In genomic region chr15:80929225-80929624, GRCh38 we compare ENCODE assay signal across 24 cellular contexts.
DNase-seq lines count a peak whose midpoint lies in the region; ATAC-seq, FAIRE-seq and TF ChIP-seq lines count a peak whose summit lies in the region.
"Had no signal": no experiment of that assay in that cellular context is flagged by ENCODE, and none has a peak within 500 bp of the region (broad histone marks: within the 10 kb centered on the region; RNA-seq: fewer than 3 reads in every experiment).

No MANE protein-coding gene starts in this region.

- H3K27ac ChIP-seq in mesenchymal stem cell (ENCODE audit: low read length, poor library complexity, severe bottlenecking) = no peak overlapping the region
- H3K27ac ChIP-seq in upper lobe of right lung = no peak overlapping the region
- H3K27ac ChIP-seq: BLaER1, heart left ventricle, PC-9 had no signal

- no peak for ATAC-seq in upper lobe of right lung
- ATAC-seq: activated CD8-positive, alpha-beta memory T cell treated with anti-CD3 and anti-CD28 coated beads, Interleukin-2, amount 10 ng/mL, durations not matched to agents 7 days and 5 days; heart left ventricle; left cardiac atrium had no signal

- no peaks in the 10 kb centered on the region for H3K36me3 Mint-ChIP-seq in Caco-2 (ENCODE audit: insufficient read depth, unreplicated experiment)
- H3K36me3 Mint-ChIP-seq: activated CD8-positive, alpha-beta memory T cell treated with anti-CD3 and anti-CD28 coated beads, Interleukin-2, amount 10 ng/mL, durations not matched to agents 7 days and 5 days; naive B cell had no signal

- H4K8ac ChIP-seq in mesenchymal stem cell (ENCODE audit: low read length) = no peak overlapping the region

- no peak overlapping the region for H3K9ac ChIP-seq in mesenchymal stem cell (ENCODE audit: low read length)
- H3K9ac ChIP-seq: BLaER1 had no signal

- H3K9me3 Mint-ChIP-seq in Caco-2 (ENCODE audit: unreplicated experiment) = no peaks in the 10 kb centered on the region

- DNase-seq in AG20443 (ENCODE audit: low spot score) = peak; percentile 88
- peak; percentile 63 for DNase-seq in HTR-8/SVneo (ENCODE audit: insufficient read length, low spot score)
- peak; percentile 78 for DNase-seq in astrocyte of the hippocampus (ENCODE audit: low read depth, low spot score)
- DNase-seq in mesenchymal stem cell = peak; percentile 63
- no peak for DNase-seq in activated effector memory CD4-positive, alpha-beta T cell treated with Interleukin-2 at 50 U/mL for 16 hours
- no peak for DNase-seq in upper lobe of right lung
- DNase-seq in Caco-2 = no peak
- no peak for DNase-seq in NCI-H748 (lab: John Stamatoyannopoulos, UW; ENCODE audit: unreplicated experiment)
- DNase-seq: activated CD4-positive, CD25-positive, alpha-beta regulatory T cell; activated CD8-positive, alpha-beta memory T cell treated with anti-CD3 and anti-CD28 coated beads, Interleukin-2, amount 10 ng/mL, durations not matched to agents 7 days and 5 days; activated naive CD4-positive, alpha-beta T cell treated with anti-CD3 and anti-CD28 coated beads, Interleukin-2, amount 50 U/mL, for 16 hours; central memory CD4-positive, alpha-beta T cell; DMS79; heart left ventricle; KBM-7; left cardiac atrium; naive B cell; NCI-H1694; NCI-H510A; substantia nigra had no signal

- no peak overlapping the region for H3K4me2 ChIP-seq in mesenchymal stem cell (ENCODE audit: low read length, poor library complexity, severe bottlenecking)
- H3K4me2 ChIP-seq: BLaER1, PC-9 had no signal

- POLR2A ChIA-PET in Caco-2 (lab: Charles Lee) = no interaction called here

- no peak overlapping the region for H3K18ac ChIP-seq in mesenchymal stem cell (ENCODE audit: low read depth in 1 of 2, low read length in 2 of 2)

- H2BK12ac ChIP-seq in mesenchymal stem cell (ENCODE audit: low read length in 2 of 2) = no peak overlapping the region

- no peaks in the 10 kb centered on the region for H3K79me1 ChIP-seq in mesenchymal stem cell (replicated peaks; ENCODE audit: low read length, poor library complexity, severe bottlenecking)

- intact Hi-C loops in upper lobe of right lung (cut with DNase I) = no loop called here
- intact Hi-C loops in Caco-2 (cut with micrococcal nuclease; ENCODE audit: unreplicated experiment) = no loop called here

- H2AFZ ChIP-seq in mesenchymal stem cell (ENCODE audit: low read depth, low read length) = no peak overlapping the region
- H2AFZ ChIP-seq: PC-9 had no signal

- WGBS in mesenchymal stem cell = 69% methylated on average over 4 of the region's 4 CpGs

- H3K27me3 Mint-ChIP-seq in Caco-2 (ENCODE audit: insufficient read depth, unreplicated experiment) = no peaks in the 10 kb centered on the region
- H3K27me3 Mint-ChIP-seq: activated CD8-positive, alpha-beta memory T cell treated with anti-CD3 and anti-CD28 coated beads, Interleukin-2, amount 10 ng/mL, durations not matched to agents 7 days and 5 days; naive B cell; progenitor cell of endocrine pancreas had no signal

- H3K4ac ChIP-seq in mesenchymal stem cell (ENCODE audit: low read depth in 1 of 2, low read length in 2 of 2) = no peak overlapping the region

- H3K36me3 ChIP-seq in mesenchymal stem cell (ENCODE audit: control insufficient read depth in 1 of 2, insufficient read depth in 2 of 2, low read depth in 1 of 2, low read length in 2 of 2) (peaks cover 9 to 95% of the 10 kb centered on the region in 2 experiments), upper lobe of right lung (peaks cover 23% of the 10 kb centered on the region), Caco-2 (ENCODE audit: control insufficient read depth, insufficient read depth, low read length) (no peaks in the 10 kb centered on the region)
- H3K36me3 ChIP-seq: BLaER1, heart left ventricle had no signal

- peaks cover 8% of the 10 kb centered on the region for H3K4me1 ChIP-seq in mesenchymal stem cell (ENCODE audit: control insufficient read depth, insufficient read depth, low read depth, low read length)
- no peaks in the 10 kb centered on the region for H3K4me1 ChIP-seq in upper lobe of right lung
- H3K4me1 ChIP-seq in Caco-2 = no peaks in the 10 kb centered on the region
- H3K4me1 ChIP-seq: BLaER1 had no signal

- H3K4me3 ChIP-seq in mesenchymal stem cell (ENCODE audit: insufficient read depth in 1 of 2, low read depth in 1 of 2, low read length in 2 of 2) (no peak overlapping the region), upper lobe of right lung (no peak overlapping the region), Caco-2 (ENCODE audit: low read depth, low read length) (no peak overlapping the region)
- H3K4me3 ChIP-seq: BLaER1, heart left ventricle, PC-9 had no signal

- no peak for TF ChIP-seq CTCF in upper lobe of right lung (IDR thresholded peaks at IDR 0.05)
- no peak for TF ChIP-seq CTCF in Caco-2 (IDR thresholded peaks at IDR 0.05; ENCODE audit: insufficient read depth in 1 of 2, low read depth in 1 of 2, low read length in 1 of 2, severe bottlenecking in 1 of 2, unreplicated experiment in 1 of 2)

- H3K4me1 Mint-ChIP-seq in Caco-2 (ENCODE audit: low read depth, unreplicated experiment) = no peaks in the 10 kb centered on the region
- H3K4me1 Mint-ChIP-seq: activated CD8-positive, alpha-beta memory T cell treated with anti-CD3 and anti-CD28 coated beads, Interleukin-2, amount 10 ng/mL, durations not matched to agents 7 days and 5 days had no signal

- no peak overlapping the region for H2BK5ac ChIP-seq in mesenchymal stem cell (ENCODE audit: low read depth, low read length, poor library complexity, severe bottlenecking)

- CTCF ChIA-PET in Caco-2 (lab: Charles Lee) = no interaction called here

- H3K27me3 ChIP-seq in mesenchymal stem cell (ENCODE audit: control insufficient read depth in 1 of 2, insufficient read depth in 1 of 2, low read length in 2 of 2) = no peaks in the 10 kb centered on the region
- H3K27me3 ChIP-seq in upper lobe of right lung = no peaks in the 10 kb centered on the region
- H3K27me3 ChIP-seq in Caco-2 (replicated peaks; ENCODE audit: control insufficient read depth, insufficient read depth, low read length) = no peaks in the 10 kb centered on the region
- H3K27me3 ChIP-seq: BLaER1, heart left ventricle had no signal

- peak; percentile 75 for FAIRE-seq in HTR-8/SVneo (lab: Jason Lieb, UNC)
- FAIRE-seq: GM12891 had no signal

- no peak overlapping the region for H3K14ac ChIP-seq in mesenchymal stem cell (ENCODE audit: low read length in 2 of 2)

- H2BK120ac ChIP-seq in mesenchymal stem cell (ENCODE audit: low read depth, low read length) = no peak overlapping the region

- no peak overlapping the region for H3K4me3 Mint-ChIP-seq in Caco-2 (ENCODE audit: unreplicated experiment)
- H3K4me3 Mint-ChIP-seq: activated CD8-positive, alpha-beta memory T cell treated with anti-CD3 and anti-CD28 coated beads, Interleukin-2, amount 10 ng/mL, durations not matched to agents 7 days and 5 days had no signal

- no TSS peak for BruUV-seq in Caco-2 (replicated peaks; lab: Mats Ljungman, UMichigan)

- no peak overlapping the region for H3K27ac Mint-ChIP-seq in Caco-2 (ENCODE audit: unreplicated experiment)
- H3K27ac Mint-ChIP-seq: activated CD8-positive, alpha-beta memory T cell treated with anti-CD3 and anti-CD28 coated beads, Interleukin-2, amount 10 ng/mL, durations not matched to agents 7 days and 5 days; progenitor cell of endocrine pancreas had no signal

- H2AK5ac ChIP-seq in mesenchymal stem cell (ENCODE audit: low read length, severe bottlenecking) = no peak overlapping the region

- H3K9me3 ChIP-seq in mesenchymal stem cell (ENCODE audit: control insufficient read depth, low read length) (no peaks in the 10 kb centered on the region), upper lobe of right lung (no peaks in the 10 kb centered on the region), Caco-2 (no peaks in the 10 kb centered on the region)
- H3K9me3 ChIP-seq: BLaER1, heart left ventricle had no signal

- no peak overlapping the region for H3K23ac ChIP-seq in mesenchymal stem cell (ENCODE audit: low read length in 2 of 2)

- no peak overlapping the region for H4K91ac ChIP-seq in mesenchymal stem cell (ENCODE audit: low read length)

- no peak overlapping the region for H2BK15ac ChIP-seq in mesenchymal stem cell (ENCODE audit: low read depth, poor library complexity, severe bottlenecking)

Comparison
In these comparisons a context has a peak if more than half of its experiments do, and no peak if none do; other contexts are left out.
1. DNase-seq: peak in AG20443 (single experiment), HTR-8/SVneo (single experiment), astrocyte of the hippocampus (single experiment) and mesenchymal stem cell (single experiment); none in activated effector memory CD4-positive, alpha-beta T cell treated with Interleukin-2 at 50 U/mL for 16 hours (single experiment), upper lobe of right lung (single experiment), Caco-2 (0 of 2) and NCI-H748 (single experiment).